In the genomic region with DNA sequence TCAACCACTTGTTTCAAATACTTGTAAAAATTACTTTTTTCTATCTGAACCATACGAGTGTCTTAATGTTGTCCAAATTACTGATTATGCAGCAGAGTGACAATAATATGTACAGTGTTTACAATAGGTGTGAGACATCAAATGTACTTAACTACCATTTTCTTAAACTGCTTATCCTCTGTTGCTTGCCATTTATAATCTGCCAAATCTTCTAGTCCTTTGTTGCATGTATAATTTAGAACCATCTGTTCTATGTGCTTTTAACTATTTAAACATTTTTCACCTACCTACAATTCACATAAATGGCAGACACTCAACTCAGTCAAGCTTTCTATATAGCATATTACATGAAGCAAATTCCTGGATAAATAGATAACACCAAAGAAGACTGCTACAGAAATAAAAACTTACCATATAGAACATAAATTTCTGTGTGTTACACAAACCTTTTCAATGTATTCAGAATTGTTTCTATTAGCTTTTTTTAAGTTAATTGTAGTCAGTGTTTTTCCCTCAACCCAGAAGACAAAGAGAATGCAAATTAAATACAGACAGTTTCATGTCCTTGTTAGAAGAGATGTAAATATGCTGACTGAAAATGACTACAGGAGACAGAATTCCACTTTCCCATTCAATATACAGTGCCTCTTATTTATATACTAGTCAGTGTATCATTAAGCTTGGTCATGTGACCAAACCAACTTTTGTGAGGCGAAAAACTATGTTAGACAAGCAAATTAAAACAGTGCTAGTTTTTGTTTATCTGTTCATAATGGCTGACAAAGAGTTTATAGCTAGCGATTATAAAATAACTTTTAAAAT, we compare ENCODE assay signal across 8 cellular contexts. TPM values are rescaled to one million over a fixed set of nuclear protein-coding genes. Genes with fewer than 3 reads are reported as not detected.
DNase-seq lines count a peak whose midpoint lies in the region; ATAC-seq and TF ChIP-seq lines count a peak whose summit lies in the region.

No MANE protein-coding gene starts in this region.

- H3K9me3 Mint-ChIP-seq in activated T-cell treated with anti-CD3 and anti-CD28 coated beads, Interleukin-2, amount 50 U/mL, for 4 hours, result no peaks in the 10 kb centered on the region

- peaks cover 8% of the 10 kb centered on the region for H3K4me1 Mint-ChIP-seq in activated T-cell treated with anti-CD3 and anti-CD28 coated beads, Interleukin-2, amount 50 U/mL, for 4 hours (ENCODE audit: low read depth)

- DNase-seq in COLO829 (ENCODE audit: low spot score) (peak; percentile 15), M059J (ENCODE audit: low read depth) (peak; percentile 26), astrocyte of the hippocampus (ENCODE audit: low read depth, low spot score) (peak; percentile 44), left kidney (ENCODE audit: low read depth, low spot score) (peak; percentile 69), GM10248 (ENCODE audit: extremely low spot score) (no peak), NCI-H2196 (lab: John Stamatoyannopoulos, UW; ENCODE audit: unreplicated experiment) (no peak)
- no peak for DNase-seq in activated T-cell treated with anti-CD3 and anti-CD28 coated beads, Interleukin-2, amount 50 U/mL, for 4 hours

- CTCF ChIA-PET in GM10248 (lab: Yijun Ruan, JAX), result interaction anchor here (1.0 kb wide), 1 partner anchor 13 kb away, joined by 3 read pairs; no protein-coding TSS in a partner anchor

- H3K36me3 Mint-ChIP-seq in activated T-cell treated with anti-CD3 and anti-CD28 coated beads, Interleukin-2, amount 50 U/mL, for 4 hours (ENCODE audit: insufficient read depth), result no peaks in the 10 kb centered on the region

- no peak for TF ChIP-seq CTCF in GM10248 (IDR thresholded peaks at IDR 0.05; ENCODE audit: control extremely low read depth, extremely low read depth, low read depth, missing control alignments)

- no peak overlapping the region for H3K4me3 Mint-ChIP-seq in activated T-cell treated with anti-CD3 and anti-CD28 coated beads, Interleukin-2, amount 50 U/mL, for 4 hours

- H3K27me3 Mint-ChIP-seq in activated T-cell treated with anti-CD3 and anti-CD28 coated beads, Interleukin-2, amount 50 U/mL, for 4 hours (ENCODE audit: low read depth), result peaks cover 18% of the 10 kb centered on the region

- ATAC-seq in activated T-cell treated with anti-CD3 and anti-CD28 coated beads, Interleukin-2, amount 50 U/mL, for 4 hours, result no peak
- ATAC-seq in HG03045 (IDR thresholded peaks at IDR 0.05; ENCODE audit: unreplicated experiment), result no peak

- POLR2A ChIA-PET in GM10248 (lab: Yijun Ruan, JAX), result interaction anchor here (2.5 kb wide), 1 partner anchor 99 kb away, joined by 12 read pairs; the partner anchor contains the start of gene MARCHF7

RNA-seq across cellular contexts. Expression of gene BAZ2B, which starts 2.6 kb away (rescaled TPM):
- total RNA-seq in M059J (2014; rRNA removed; shearing (Covaris generic)), result 20.9 and 24.0 TPM in 2 replicates
- total RNA-seq in activated T-cell treated with anti-CD3 and anti-CD28 coated beads, Interleukin-2, amount 50 U/mL, for 4 hours, result 1 to 10 TPM; 5.0 to 6.7 (median 5.1) TPM

Comparison
In these comparisons a context has a peak if more than half of its experiments do, and no peak if none do; other contexts are left out.
1. DNase-seq: peak in COLO829 (single experiment), M059J (single experiment), astrocyte of the hippocampus (single experiment) and left kidney (single experiment); none in GM10248 (single experiment), NCI-H2196 (single experiment) and activated T-cell treated with anti-CD3 and anti-CD28 coated beads, Interleukin-2, amount 50 U/mL, for 4 hours (single experiment).